ENCODE assay signal across 1 cellular context in the genomic region with DNA sequence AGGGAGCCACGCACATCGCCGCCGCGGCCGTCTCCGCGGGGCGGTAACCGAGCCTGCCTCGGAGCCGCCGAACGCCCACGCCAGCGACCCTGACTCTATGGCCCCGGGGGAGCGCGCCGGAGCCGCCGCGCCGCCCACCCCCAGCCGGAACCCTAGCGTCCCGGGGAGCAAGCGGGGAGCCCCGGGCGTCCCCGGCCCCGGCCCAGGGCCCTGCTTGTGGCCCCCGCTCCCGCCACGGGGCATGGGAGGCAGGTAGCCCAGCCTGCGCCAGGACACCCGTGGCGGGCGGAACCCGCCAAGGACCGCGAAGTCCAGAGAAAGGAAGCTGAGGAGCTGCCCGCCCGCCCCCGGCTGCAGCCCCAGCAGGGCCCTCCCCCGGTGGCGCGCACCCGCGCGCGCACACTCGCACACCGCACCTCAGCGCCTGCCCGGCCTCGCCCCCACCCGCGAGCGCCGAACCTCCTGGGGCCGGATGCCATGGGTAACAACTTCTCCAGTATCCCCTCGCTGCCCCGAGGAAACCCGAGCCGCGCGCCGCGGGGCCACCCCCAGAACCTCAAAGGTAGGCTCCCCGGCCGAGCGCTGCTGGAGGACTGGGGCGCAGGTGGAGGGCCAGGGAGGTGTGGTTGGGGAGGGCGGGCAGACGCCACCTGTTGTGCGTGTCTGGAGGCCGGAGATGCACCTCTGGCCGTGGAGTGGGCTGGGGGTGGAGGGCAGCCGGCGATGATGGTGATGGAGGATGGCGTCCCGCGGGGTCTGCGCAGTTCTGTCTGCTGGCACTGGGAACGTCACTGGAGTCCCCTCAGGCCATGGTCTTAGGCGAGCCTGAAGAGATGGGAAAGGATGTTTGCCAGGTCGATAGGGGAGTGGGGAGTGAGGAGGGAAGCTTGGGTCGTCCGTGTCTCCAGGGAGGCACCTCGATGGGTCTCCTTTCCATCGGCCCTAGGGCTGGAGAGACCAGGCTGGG.
TF ChIP-seq lines count a peak whose summit lies in the region.

No MANE protein-coding gene starts in this region.

TF ChIP-seq in GM12878, 131 proteins besides CTCF, POLR2A, EP300 and RAD21 (continued from another document):
- TF ChIP-seq, protein P1, sequence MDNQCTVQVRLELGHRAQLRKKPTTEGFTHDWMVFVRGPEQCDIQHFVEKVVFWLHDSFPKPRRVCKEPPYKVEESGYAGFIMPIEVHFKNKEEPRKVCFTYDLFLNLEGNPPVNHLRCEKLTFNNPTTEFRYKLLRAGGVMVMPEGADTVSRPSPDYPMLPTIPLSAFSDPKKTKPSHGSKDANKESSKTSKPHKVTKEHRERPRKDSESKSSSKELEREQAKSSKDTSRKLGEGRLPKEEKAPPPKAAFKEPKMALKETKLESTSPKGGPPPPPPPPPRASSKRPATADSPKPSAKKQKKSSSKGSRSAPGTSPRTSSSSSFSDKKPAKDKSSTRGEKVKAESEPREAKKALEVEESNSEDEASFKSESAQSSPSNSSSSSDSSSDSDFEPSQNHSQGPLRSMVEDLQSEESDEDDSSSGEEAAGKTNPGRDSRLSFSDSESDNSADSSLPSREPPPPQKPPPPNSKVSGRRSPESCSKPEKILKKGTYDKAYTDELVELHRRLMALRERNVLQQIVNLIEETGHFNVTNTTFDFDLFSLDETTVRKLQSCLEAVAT (IDR thresholded peaks at IDR 0.05), result no peak
- no peak for TF ChIP-seq KAT2A (conservative IDR thresholded peaks at IDR 0.05; ENCODE audit: control insufficient read depth, low read depth, low read length)
- TF ChIP-seq BCL11A (IDR thresholded peaks at IDR 0.05; ENCODE audit: low read depth, low read length), result no peak
- TF ChIP-seq, protein P2, sequence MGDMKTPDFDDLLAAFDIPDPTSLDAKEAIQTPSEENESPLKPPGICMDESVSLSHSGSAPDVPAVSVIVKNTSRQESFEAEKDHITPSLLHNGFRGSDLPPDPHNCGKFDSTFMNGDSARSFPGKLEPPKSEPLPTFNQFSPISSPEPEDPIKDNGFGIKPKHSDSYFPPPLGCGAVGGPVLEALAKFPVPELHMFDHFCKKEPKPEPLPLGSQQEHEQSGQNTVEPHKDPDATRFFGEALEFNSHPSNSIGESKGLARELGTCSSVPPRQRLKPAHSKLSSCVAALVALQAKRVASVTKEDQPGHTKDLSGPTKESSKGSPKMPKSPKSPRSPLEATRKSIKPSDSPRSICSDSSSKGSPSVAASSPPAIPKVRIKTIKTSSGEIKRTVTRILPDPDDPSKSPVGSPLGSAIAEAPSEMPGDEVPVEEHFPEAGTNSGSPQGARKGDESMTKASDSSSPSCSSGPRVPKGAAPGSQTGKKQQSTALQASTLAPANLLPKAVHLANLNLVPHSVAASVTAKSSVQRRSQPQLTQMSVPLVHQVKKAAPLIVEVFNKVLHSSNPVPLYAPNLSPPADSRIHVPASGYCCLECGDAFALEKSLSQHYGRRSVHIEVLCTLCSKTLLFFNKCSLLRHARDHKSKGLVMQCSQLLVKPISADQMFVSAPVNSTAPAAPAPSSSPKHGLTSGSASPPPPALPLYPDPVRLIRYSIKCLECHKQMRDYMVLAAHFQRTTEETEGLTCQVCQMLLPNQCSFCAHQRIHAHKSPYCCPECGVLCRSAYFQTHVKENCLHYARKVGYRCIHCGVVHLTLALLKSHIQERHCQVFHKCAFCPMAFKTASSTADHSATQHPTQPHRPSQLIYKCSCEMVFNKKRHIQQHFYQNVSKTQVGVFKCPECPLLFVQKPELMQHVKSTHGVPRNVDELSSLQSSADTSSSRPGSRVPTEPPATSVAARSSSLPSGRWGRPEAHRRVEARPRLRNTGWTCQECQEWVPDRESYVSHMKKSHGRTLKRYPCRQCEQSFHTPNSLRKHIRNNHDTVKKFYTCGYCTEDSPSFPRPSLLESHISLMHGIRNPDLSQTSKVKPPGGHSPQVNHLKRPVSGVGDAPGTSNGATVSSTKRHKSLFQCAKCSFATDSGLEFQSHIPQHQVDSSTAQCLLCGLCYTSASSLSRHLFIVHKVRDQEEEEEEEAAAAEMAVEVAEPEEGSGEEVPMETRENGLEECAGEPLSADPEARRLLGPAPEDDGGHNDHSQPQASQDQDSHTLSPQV (IDR thresholded peaks at IDR 0.05), result no peak
- no peak for TF ChIP-seq ASH2L (IDR thresholded peaks at IDR 0.05; ENCODE audit: borderline replicate concordance, low read depth)
- TF ChIP-seq SRF (IDR thresholded peaks at IDR 0.05; ENCODE audit: low read depth in 2 of 2, low read length in 2 of 2), result no peak
- TF ChIP-seq DPF2 (IDR thresholded peaks at IDR 0.05), result peak; percentile 63
- no peak for TF ChIP-seq FOXM1 (IDR thresholded peaks at IDR 0.05; ENCODE audit: low read depth, low read length)
- TF ChIP-seq, protein P3, sequence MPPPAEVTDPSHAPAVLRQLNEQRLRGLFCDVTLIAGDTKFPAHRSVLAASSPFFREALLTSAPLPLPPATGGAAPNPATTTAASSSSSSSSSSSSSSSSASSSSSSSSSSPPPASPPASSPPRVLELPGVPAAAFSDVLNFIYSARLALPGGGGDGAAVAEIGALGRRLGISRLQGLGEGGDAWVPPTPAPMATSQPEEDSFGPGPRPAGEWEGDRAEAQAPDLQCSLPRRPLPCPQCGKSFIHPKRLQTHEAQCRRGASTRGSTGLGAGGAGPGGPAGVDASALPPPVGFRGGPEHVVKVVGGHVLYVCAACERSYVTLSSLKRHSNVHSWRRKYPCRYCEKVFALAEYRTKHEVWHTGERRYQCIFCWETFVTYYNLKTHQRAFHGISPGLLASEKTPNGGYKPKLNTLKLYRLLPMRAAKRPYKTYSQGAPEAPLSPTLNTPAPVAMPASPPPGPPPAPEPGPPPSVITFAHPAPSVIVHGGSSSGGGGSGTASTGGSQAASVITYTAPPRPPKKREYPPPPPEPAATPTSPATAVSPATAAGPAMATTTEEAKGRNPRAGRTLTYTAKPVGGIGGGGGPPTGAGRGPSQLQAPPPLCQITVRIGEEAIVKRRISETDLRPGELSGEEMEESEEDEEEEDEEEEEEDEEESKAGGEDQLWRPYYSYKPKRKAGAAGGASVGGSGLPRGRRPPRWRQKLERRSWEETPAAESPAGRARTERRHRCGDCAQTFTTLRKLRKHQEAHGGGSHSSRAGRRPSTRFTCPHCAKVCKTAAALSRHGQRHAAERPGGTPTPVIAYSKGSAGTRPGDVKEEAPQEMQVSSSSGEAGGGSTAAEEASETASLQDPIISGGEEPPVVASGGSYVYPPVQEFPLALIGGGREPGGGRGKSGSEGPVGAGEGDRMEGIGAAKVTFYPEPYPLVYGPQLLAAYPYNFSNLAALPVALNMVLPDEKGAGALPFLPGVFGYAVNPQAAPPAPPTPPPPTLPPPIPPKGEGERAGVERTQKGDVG (CRISPR knock-in tag; IDR thresholded peaks at IDR 0.05), result no peak
- no peak for TF ChIP-seq ZBED1 (IDR thresholded peaks at IDR 0.05; ENCODE audit: borderline replicate concordance)
TF ChIP-seq in GM12878: peak in this region for 5.
